1 cellular context compared by ENCODE assay signal in the genomic region with DNA sequence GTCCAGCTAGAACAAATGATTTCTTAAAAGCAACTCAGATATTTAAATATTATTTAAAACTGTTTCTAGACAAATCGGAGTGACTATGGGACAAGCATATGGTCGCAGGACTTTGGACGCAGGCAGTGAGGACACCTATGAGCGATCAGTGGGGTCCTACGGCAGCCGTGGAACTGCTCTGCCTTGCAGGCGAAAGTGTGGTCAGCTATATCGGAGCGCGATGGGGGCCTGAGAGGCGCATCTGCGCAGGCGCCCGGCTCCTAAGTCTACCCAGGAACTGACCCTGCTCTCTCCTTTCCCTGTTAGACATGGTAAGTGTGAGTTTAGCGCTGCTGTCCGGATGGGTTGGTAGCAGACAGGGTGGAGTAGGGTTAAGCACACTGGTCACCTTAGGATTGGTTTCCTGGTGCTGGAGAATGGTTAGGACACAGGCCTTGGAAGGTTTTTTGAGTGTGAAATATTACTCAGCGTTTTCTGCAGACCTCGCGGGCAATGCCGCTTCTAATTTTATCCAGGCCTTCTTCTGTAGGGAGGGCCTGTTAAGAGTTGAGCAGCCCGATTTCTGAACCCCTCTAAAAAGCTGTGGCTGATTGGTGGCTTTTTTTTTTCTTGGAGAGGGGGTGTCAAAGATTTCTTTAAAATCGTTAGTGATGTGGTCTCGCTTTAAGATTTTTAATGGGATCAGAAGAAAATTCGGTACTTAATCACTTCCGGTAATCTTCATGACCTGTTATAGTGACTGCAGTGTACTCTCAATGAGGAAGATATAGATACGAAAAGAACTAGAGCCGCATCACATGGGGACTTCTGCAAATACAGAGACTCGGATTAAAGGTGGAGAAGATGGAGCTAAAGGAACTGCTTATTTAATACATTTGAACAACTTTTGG.
TF ChIP-seq lines count a peak whose summit lies in the region.

Gene RABGGTB (plus strand): TSS at position 293 of the 890 bp plus-strand sequence. CDS start 16 bp downstream, at position 309.

TF ChIP-seq in K562, 482 proteins besides CTCF, POLR2A, EP300 and RAD21 (continued from another document and continues in another):
- TF ChIP-seq, protein P1, sequence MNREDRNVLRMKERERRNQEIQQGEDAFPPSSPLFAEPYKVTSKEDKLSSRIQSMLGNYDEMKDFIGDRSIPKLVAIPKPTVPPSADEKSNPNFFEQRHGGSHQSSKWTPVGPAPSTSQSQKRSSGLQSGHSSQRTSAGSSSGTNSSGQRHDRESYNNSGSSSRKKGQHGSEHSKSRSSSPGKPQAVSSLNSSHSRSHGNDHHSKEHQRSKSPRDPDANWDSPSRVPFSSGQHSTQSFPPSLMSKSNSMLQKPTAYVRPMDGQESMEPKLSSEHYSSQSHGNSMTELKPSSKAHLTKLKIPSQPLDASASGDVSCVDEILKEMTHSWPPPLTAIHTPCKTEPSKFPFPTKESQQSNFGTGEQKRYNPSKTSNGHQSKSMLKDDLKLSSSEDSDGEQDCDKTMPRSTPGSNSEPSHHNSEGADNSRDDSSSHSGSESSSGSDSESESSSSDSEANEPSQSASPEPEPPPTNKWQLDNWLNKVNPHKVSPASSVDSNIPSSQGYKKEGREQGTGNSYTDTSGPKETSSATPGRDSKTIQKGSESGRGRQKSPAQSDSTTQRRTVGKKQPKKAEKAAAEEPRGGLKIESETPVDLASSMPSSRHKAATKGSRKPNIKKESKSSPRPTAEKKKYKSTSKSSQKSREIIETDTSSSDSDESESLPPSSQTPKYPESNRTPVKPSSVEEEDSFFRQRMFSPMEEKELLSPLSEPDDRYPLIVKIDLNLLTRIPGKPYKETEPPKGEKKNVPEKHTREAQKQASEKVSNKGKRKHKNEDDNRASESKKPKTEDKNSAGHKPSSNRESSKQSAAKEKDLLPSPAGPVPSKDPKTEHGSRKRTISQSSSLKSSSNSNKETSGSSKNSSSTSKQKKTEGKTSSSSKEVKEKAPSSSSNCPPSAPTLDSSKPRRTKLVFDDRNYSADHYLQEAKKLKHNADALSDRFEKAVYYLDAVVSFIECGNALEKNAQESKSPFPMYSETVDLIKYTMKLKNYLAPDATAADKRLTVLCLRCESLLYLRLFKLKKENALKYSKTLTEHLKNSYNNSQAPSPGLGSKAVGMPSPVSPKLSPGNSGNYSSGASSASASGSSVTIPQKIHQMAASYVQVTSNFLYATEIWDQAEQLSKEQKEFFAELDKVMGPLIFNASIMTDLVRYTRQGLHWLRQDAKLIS (CRISPR knock-in tag; IDR thresholded peaks at IDR 0.05) = peak; percentile 33; the same call in 1 of the 2 replicates
- TF ChIP-seq, protein P2, sequence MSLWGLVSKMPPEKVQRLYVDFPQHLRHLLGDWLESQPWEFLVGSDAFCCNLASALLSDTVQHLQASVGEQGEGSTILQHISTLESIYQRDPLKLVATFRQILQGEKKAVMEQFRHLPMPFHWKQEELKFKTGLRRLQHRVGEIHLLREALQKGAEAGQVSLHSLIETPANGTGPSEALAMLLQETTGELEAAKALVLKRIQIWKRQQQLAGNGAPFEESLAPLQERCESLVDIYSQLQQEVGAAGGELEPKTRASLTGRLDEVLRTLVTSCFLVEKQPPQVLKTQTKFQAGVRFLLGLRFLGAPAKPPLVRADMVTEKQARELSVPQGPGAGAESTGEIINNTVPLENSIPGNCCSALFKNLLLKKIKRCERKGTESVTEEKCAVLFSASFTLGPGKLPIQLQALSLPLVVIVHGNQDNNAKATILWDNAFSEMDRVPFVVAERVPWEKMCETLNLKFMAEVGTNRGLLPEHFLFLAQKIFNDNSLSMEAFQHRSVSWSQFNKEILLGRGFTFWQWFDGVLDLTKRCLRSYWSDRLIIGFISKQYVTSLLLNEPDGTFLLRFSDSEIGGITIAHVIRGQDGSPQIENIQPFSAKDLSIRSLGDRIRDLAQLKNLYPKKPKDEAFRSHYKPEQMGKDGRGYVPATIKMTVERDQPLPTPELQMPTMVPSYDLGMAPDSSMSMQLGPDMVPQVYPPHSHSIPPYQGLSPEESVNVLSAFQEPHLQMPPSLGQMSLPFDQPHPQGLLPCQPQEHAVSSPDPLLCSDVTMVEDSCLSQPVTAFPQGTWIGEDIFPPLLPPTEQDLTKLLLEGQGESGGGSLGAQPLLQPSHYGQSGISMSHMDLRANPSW (CRISPR knock-in tag; IDR thresholded peaks at IDR 0.05) = no peak
- TF ChIP-seq FOXA1 (IDR thresholded peaks at IDR 0.05; ENCODE audit: borderline replicate concordance) (no peak), PURB (CRISPR knock-in tag; IDR thresholded peaks at IDR 0.05; ENCODE audit: low read depth) (no peak), JUN (IDR thresholded peaks at IDR 0.05; ENCODE audit: borderline replicate concordance, low read depth, low read length) (peak; percentile 63; the same call in 1 of the 2 replicates), JUN (CRISPR knock-in tag; IDR thresholded peaks at IDR 0.05; ENCODE audit: borderline replicate concordance) (no peak), ARID2 (IDR thresholded peaks at IDR 0.05) (no peak), IFI16 (CRISPR knock-in tag; IDR thresholded peaks at IDR 0.05) (no peak), CBX1 (IDR thresholded peaks at IDR 0.05; ENCODE audit: low read depth) (peak; percentile 50; the same call in 1 of the 2 replicates), PHF8 (IDR thresholded peaks at IDR 0.05; ENCODE audit: borderline replicate concordance, low read length) (peak; percentile 88), ESRRB (CRISPR knock-in tag; IDR thresholded peaks at IDR 0.05; ENCODE audit: borderline replicate concordance) (no peak), ZNF217 (CRISPR knock-in tag; IDR thresholded peaks at IDR 0.05) (no peak), HEY1 (CRISPR knock-in tag; IDR thresholded peaks at IDR 0.05; ENCODE audit: borderline replicate concordance) (no peak), TCF7L2 (IDR thresholded peaks at IDR 0.05; ENCODE audit: low read depth, low read length) (no peak)
- TF ChIP-seq, protein P3, sequence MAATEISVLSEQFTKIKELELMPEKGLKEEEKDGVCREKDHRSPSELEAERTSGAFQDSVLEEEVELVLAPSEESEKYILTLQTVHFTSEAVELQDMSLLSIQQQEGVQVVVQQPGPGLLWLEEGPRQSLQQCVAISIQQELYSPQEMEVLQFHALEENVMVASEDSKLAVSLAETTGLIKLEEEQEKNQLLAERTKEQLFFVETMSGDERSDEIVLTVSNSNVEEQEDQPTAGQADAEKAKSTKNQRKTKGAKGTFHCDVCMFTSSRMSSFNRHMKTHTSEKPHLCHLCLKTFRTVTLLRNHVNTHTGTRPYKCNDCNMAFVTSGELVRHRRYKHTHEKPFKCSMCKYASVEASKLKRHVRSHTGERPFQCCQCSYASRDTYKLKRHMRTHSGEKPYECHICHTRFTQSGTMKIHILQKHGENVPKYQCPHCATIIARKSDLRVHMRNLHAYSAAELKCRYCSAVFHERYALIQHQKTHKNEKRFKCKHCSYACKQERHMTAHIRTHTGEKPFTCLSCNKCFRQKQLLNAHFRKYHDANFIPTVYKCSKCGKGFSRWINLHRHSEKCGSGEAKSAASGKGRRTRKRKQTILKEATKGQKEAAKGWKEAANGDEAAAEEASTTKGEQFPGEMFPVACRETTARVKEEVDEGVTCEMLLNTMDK (IDR thresholded peaks at IDR 0.05; ENCODE audit: borderline replicate concordance, insufficient read depth, low read depth, low read length, poor library complexity, severe bottlenecking) = no peak
- TF ChIP-seq, protein P4, sequence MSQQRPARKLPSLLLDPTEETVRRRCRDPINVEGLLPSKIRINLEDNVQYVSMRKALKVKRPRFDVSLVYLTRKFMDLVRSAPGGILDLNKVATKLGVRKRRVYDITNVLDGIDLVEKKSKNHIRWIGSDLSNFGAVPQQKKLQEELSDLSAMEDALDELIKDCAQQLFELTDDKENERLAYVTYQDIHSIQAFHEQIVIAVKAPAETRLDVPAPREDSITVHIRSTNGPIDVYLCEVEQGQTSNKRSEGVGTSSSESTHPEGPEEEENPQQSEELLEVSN (IDR thresholded peaks at IDR 0.05; ENCODE audit: borderline replicate concordance in 1 of 2, extremely low read depth in 1 of 2, insufficient read depth in 1 of 2, insufficient read length in 1 of 2, low read depth in 1 of 2, low read length in 1 of 2, poor library complexity in 1 of 2, severe bottlenecking in 1 of 2) = peak in 1 of 2 experiments; percentile 34
- TF ChIP-seq, protein P5, sequence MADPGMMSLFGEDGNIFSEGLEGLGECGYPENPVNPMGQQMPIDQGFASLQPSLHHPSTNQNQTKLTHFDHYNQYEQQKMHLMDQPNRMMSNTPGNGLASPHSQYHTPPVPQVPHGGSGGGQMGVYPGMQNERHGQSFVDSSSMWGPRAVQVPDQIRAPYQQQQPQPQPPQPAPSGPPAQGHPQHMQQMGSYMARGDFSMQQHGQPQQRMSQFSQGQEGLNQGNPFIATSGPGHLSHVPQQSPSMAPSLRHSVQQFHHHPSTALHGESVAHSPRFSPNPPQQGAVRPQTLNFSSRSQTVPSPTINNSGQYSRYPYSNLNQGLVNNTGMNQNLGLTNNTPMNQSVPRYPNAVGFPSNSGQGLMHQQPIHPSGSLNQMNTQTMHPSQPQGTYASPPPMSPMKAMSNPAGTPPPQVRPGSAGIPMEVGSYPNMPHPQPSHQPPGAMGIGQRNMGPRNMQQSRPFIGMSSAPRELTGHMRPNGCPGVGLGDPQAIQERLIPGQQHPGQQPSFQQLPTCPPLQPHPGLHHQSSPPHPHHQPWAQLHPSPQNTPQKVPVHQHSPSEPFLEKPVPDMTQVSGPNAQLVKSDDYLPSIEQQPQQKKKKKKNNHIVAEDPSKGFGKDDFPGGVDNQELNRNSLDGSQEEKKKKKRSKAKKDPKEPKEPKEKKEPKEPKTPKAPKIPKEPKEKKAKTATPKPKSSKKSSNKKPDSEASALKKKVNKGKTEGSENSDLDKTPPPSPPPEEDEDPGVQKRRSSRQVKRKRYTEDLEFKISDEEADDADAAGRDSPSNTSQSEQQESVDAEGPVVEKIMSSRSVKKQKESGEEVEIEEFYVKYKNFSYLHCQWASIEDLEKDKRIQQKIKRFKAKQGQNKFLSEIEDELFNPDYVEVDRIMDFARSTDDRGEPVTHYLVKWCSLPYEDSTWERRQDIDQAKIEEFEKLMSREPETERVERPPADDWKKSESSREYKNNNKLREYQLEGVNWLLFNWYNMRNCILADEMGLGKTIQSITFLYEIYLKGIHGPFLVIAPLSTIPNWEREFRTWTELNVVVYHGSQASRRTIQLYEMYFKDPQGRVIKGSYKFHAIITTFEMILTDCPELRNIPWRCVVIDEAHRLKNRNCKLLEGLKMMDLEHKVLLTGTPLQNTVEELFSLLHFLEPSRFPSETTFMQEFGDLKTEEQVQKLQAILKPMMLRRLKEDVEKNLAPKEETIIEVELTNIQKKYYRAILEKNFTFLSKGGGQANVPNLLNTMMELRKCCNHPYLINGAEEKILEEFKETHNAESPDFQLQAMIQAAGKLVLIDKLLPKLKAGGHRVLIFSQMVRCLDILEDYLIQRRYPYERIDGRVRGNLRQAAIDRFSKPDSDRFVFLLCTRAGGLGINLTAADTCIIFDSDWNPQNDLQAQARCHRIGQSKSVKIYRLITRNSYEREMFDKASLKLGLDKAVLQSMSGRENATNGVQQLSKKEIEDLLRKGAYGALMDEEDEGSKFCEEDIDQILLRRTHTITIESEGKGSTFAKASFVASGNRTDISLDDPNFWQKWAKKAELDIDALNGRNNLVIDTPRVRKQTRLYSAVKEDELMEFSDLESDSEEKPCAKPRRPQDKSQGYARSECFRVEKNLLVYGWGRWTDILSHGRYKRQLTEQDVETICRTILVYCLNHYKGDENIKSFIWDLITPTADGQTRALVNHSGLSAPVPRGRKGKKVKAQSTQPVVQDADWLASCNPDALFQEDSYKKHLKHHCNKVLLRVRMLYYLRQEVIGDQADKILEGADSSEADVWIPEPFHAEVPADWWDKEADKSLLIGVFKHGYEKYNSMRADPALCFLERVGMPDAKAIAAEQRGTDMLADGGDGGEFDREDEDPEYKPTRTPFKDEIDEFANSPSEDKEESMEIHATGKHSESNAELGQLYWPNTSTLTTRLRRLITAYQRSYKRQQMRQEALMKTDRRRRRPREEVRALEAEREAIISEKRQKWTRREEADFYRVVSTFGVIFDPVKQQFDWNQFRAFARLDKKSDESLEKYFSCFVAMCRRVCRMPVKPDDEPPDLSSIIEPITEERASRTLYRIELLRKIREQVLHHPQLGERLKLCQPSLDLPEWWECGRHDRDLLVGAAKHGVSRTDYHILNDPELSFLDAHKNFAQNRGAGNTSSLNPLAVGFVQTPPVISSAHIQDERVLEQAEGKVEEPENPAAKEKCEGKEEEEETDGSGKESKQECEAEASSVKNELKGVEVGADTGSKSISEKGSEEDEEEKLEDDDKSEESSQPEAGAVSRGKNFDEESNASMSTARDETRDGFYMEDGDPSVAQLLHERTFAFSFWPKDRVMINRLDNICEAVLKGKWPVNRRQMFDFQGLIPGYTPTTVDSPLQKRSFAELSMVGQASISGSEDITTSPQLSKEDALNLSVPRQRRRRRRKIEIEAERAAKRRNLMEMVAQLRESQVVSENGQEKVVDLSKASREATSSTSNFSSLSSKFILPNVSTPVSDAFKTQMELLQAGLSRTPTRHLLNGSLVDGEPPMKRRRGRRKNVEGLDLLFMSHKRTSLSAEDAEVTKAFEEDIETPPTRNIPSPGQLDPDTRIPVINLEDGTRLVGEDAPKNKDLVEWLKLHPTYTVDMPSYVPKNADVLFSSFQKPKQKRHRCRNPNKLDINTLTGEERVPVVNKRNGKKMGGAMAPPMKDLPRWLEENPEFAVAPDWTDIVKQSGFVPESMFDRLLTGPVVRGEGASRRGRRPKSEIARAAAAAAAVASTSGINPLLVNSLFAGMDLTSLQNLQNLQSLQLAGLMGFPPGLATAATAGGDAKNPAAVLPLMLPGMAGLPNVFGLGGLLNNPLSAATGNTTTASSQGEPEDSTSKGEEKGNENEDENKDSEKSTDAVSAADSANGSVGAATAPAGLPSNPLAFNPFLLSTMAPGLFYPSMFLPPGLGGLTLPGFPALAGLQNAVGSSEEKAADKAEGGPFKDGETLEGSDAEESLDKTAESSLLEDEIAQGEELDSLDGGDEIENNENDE (IDR thresholded peaks at IDR 0.05; ENCODE audit: low read depth, low read length) = no peak
- TF ChIP-seq, protein P6, sequence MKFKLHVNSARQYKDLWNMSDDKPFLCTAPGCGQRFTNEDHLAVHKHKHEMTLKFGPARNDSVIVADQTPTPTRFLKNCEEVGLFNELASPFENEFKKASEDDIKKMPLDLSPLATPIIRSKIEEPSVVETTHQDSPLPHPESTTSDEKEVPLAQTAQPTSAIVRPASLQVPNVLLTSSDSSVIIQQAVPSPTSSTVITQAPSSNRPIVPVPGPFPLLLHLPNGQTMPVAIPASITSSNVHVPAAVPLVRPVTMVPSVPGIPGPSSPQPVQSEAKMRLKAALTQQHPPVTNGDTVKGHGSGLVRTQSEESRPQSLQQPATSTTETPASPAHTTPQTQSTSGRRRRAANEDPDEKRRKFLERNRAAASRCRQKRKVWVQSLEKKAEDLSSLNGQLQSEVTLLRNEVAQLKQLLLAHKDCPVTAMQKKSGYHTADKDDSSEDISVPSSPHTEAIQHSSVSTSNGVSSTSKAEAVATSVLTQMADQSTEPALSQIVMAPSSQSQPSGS (CRISPR knock-in tag; IDR thresholded peaks at IDR 0.05) = no peak
- TF ChIP-seq, protein P7, sequence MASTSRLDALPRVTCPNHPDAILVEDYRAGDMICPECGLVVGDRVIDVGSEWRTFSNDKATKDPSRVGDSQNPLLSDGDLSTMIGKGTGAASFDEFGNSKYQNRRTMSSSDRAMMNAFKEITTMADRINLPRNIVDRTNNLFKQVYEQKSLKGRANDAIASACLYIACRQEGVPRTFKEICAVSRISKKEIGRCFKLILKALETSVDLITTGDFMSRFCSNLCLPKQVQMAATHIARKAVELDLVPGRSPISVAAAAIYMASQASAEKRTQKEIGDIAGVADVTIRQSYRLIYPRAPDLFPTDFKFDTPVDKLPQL (IDR thresholded peaks at IDR 0.05; ENCODE audit: extremely low read depth, insufficient read length) = peak; percentile 90
